In genomic region chr10:88158506-88159123, GRCh38 we compare ENCODE assay signal across 16 cellular contexts.
DNase-seq lines count a peak whose midpoint lies in the region; ATAC-seq and TF ChIP-seq lines count a peak whose summit lies in the region.
"Had no signal": no experiment of that assay in that cellular context is flagged by ENCODE, and none has a peak within 500 bp of the region (broad histone marks: within the 10 kb centered on the region; RNA-seq: fewer than 3 reads in every experiment).

No MANE protein-coding gene starts in this region.

- peak overlapping the region; percentile 26 for H3K27ac Mint-ChIP-seq in stimulated activated effector memory CD8-positive, alpha-beta T cell treated with anti-CD3 and anti-CD28 coated beads, Interleukin-12 subunit alpha, Interleukin-12 subunit beta, amount 100 ng/mL, for 72 hours
- H3K27ac Mint-ChIP-seq: neural progenitor cell, T-helper 17 cell had no signal

- DNase-seq in ELR (ENCODE audit: low read depth) (peak; percentile 37), amniotic epithelial cell (ENCODE audit: low read depth) (peak; percentile 24), hepatocyte (ENCODE audit: low spot score) (no peak), SIG-M5 treated with dmso at 0.1 percent for 504 hours (lab: John Stamatoyannopoulos, UW; ENCODE audit: unreplicated experiment) (no peak), SW480 (ENCODE audit: low spot score) (no peak), NCI-H524 (lab: John Stamatoyannopoulos, UW) (no peak)
- DNase-seq in stimulated activated effector memory CD8-positive, alpha-beta T cell treated with anti-CD3 and anti-CD28 coated beads, Interleukin-12 subunit alpha, Interleukin-12 subunit beta, amount 100 ng/mL, for 72 hours (ENCODE audit: low spot score in 2 of 2), result no peak
- DNase-seq: aorta; effector CD4-positive, alpha-beta T cell; head of caudate nucleus; NCI-H1105; stimulated activated CD4-positive, alpha-beta T cell treated with anti-CD3 and anti-CD28 coated beads, Interleukin-12 subunit alpha, Interleukin-12 subunit beta, amount 100 ng/mL, for 4 hours; T-helper 17 cell; testis had no signal

- no peak for TF ChIP-seq CTCF in hepatocyte (IDR thresholded peaks at IDR 0.05; ENCODE audit: poor library complexity)

- no peaks in the 10 kb centered on the region for H3K36me3 Mint-ChIP-seq in stimulated activated effector memory CD8-positive, alpha-beta T cell treated with anti-CD3 and anti-CD28 coated beads, Interleukin-12 subunit alpha, Interleukin-12 subunit beta, amount 100 ng/mL, for 72 hours
- H3K36me3 Mint-ChIP-seq: neural progenitor cell had no signal

- H3K36me3 ChIP-seq in hepatocyte (replicated peaks; ENCODE audit: insufficient read depth, low read depth), result no peaks in the 10 kb centered on the region
- H3K36me3 ChIP-seq: neural progenitor cell had no signal

- no peaks in the 10 kb centered on the region for H3K27me3 ChIP-seq in hepatocyte
- H3K27me3 ChIP-seq: neural progenitor cell, testis had no signal

- peak overlapping the region; percentile 80 for H3K27ac ChIP-seq in hepatocyte
- H3K27ac ChIP-seq: neural progenitor cell had no signal

- H3K79me2 ChIP-seq in hepatocyte, result no peaks in the 10 kb centered on the region

- no peaks in the 10 kb centered on the region for H3K9me3 ChIP-seq in hepatocyte (ENCODE audit: low read depth)
- H3K9me3 ChIP-seq: testis had no signal

- H3K4me2 ChIP-seq in hepatocyte, result peak overlapping the region; percentile 4
- H3K4me2 ChIP-seq: neural progenitor cell had no signal

- H3K4me3 Mint-ChIP-seq in stimulated activated effector memory CD8-positive, alpha-beta T cell treated with anti-CD3 and anti-CD28 coated beads, Interleukin-12 subunit alpha, Interleukin-12 subunit beta, amount 100 ng/mL, for 72 hours, result no peak overlapping the region
- H3K4me3 Mint-ChIP-seq: neural progenitor cell, T-helper 17 cell had no signal

- no peaks in the 10 kb centered on the region for H3K9me2 ChIP-seq in hepatocyte (replicated peaks; ENCODE audit: insufficient read depth)

- peaks cover 16% of the 10 kb centered on the region for H3K4me1 ChIP-seq in hepatocyte (ENCODE audit: insufficient read depth)
- H3K4me1 ChIP-seq: neural progenitor cell, testis had no signal

- H3K4me3 ChIP-seq in hepatocyte, result no peak overlapping the region
- H3K4me3 ChIP-seq: neural progenitor cell, testis had no signal

- H2AFZ ChIP-seq in hepatocyte, result no peak overlapping the region
- H2AFZ ChIP-seq: neural progenitor cell had no signal

- H3K4me1 Mint-ChIP-seq in stimulated activated effector memory CD8-positive, alpha-beta T cell treated with anti-CD3 and anti-CD28 coated beads, Interleukin-12 subunit alpha, Interleukin-12 subunit beta, amount 100 ng/mL, for 72 hours, result peaks cover 23% of the 10 kb centered on the region

- ATAC-seq in stimulated activated effector memory CD8-positive, alpha-beta T cell treated with anti-CD3 and anti-CD28 coated beads, Interleukin-12 subunit alpha, Interleukin-12 subunit beta, amount 100 ng/mL, for 72 hours, result no peak
- ATAC-seq in HG02798 (IDR thresholded peaks at IDR 0.05; ENCODE audit: poor library complexity, unreplicated experiment), result no peak
- ATAC-seq: T-helper 17 cell had no signal

- H3K9me3 Mint-ChIP-seq in stimulated activated effector memory CD8-positive, alpha-beta T cell treated with anti-CD3 and anti-CD28 coated beads, Interleukin-12 subunit alpha, Interleukin-12 subunit beta, amount 100 ng/mL, for 72 hours, result no peaks in the 10 kb centered on the region
- H3K9me3 Mint-ChIP-seq: neural progenitor cell had no signal

- WGBS in hepatocyte (ENCODE audit: low lambda C conversion rate, missing lambda C conversion rate), result 53% methylated on average over 3 of the region's 3 CpGs

- no peaks in the 10 kb centered on the region for H4K20me1 ChIP-seq in hepatocyte (ENCODE audit: insufficient read depth, poor library complexity, severe bottlenecking)

Comparison
In these comparisons a context has a peak if more than half of its experiments do, and no peak if none do; other contexts are left out.
1. DNase-seq: peak in ELR (single experiment) and amniotic epithelial cell (single experiment); none in hepatocyte (single experiment), stimulated activated effector memory CD8-positive, alpha-beta T cell treated with anti-CD3 and anti-CD28 coated beads, Interleukin-12 subunit alpha, Interleukin-12 subunit beta, amount 100 ng/mL, for 72 hours (0 of 2), SIG-M5 treated with dmso at 0.1 percent for 504 hours (single experiment), SW480 (single experiment) and NCI-H524 (0 of 2).